1 cellular context compared by ENCODE assay signal in genomic region chr17:77132411-77133086, GRCh38.
TF ChIP-seq lines count a peak whose summit lies in the region.

No MANE protein-coding gene starts in this region.

TF ChIP-seq in HepG2, 621 proteins besides CTCF, POLR2A, EP300 and RAD21 (continued from another document):
- TF ChIP-seq, protein P1, sequence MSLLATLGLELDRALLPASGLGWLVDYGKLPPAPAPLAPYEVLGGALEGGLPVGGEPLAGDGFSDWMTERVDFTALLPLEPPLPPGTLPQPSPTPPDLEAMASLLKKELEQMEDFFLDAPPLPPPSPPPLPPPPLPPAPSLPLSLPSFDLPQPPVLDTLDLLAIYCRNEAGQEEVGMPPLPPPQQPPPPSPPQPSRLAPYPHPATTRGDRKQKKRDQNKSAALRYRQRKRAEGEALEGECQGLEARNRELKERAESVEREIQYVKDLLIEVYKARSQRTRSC (CRISPR knock-in tag; IDR thresholded peaks at IDR 0.05; ENCODE audit: low read depth) = no peak
- TF ChIP-seq IRF9 (CRISPR knock-in tag; IDR thresholded peaks at IDR 0.05; ENCODE audit: borderline replicate concordance) (0 out of 2 replicates have a peak, but pooled peaks have one; percentile 52), ISL2 (CRISPR knock-in tag; IDR thresholded peaks at IDR 0.05) (no peak), MTA1 (CRISPR knock-in tag; IDR thresholded peaks at IDR 0.05; ENCODE audit: borderline replicate concordance) (no peak)
- TF ChIP-seq, protein P2, sequence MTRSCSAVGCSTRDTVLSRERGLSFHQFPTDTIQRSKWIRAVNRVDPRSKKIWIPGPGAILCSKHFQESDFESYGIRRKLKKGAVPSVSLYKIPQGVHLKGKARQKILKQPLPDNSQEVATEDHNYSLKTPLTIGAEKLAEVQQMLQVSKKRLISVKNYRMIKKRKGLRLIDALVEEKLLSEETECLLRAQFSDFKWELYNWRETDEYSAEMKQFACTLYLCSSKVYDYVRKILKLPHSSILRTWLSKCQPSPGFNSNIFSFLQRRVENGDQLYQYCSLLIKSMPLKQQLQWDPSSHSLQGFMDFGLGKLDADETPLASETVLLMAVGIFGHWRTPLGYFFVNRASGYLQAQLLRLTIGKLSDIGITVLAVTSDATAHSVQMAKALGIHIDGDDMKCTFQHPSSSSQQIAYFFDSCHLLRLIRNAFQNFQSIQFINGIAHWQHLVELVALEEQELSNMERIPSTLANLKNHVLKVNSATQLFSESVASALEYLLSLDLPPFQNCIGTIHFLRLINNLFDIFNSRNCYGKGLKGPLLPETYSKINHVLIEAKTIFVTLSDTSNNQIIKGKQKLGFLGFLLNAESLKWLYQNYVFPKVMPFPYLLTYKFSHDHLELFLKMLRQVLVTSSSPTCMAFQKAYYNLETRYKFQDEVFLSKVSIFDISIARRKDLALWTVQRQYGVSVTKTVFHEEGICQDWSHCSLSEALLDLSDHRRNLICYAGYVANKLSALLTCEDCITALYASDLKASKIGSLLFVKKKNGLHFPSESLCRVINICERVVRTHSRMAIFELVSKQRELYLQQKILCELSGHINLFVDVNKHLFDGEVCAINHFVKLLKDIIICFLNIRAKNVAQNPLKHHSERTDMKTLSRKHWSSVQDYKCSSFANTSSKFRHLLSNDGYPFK (CRISPR knock-in tag; IDR thresholded peaks at IDR 0.05; ENCODE audit: borderline replicate concordance) = no peak
